26 cellular contexts compared by ENCODE assay signal in genomic region chr9:87803623-87804345, GRCh38.
"Had no signal": no experiment of that assay in that cellular context is flagged by ENCODE, and none has a peak within 500 bp of the region (broad histone marks: within the 10 kb centered on the region; RNA-seq: fewer than 3 reads in every experiment).

No MANE protein-coding gene starts in this region.

- ATAC-seq: activated CD8-positive, alpha-beta memory T cell treated with anti-CD3 and anti-CD28 coated beads, Interleukin-2, amount 10 ng/mL, durations not matched to agents 7 days and 5 days had no signal

- DNase-seq: activated CD4-positive, alpha-beta memory T cell treated with anti-CD3 and anti-CD28 coated beads, Interleukin-2, amount 10 ng/mL, durations not matched to agents 7 days and 5 days; activated CD4-positive, alpha-beta T cell treated with anti-CD3 and anti-CD28 coated beads for 1 hour; activated CD4-positive, alpha-beta T cell treated with anti-CD3 and anti-CD28 coated beads for 48 hours; activated CD4-positive, CD25-positive, alpha-beta regulatory T cell; activated CD8-positive, alpha-beta memory T cell treated with anti-CD3 and anti-CD28 coated beads for 24 hours; activated CD8-positive, alpha-beta memory T cell treated with anti-CD3 and anti-CD28 coated beads, Interleukin-2, amount 10 ng/mL, durations not matched to agents 7 days and 5 days; activated CD8-positive, alpha-beta memory T cell treated with anti-CD3 and anti-CD28 coated beads, Interleukin-2, amount 50 U/mL, for 48 hours; activated gamma-delta T cell; activated naive CD4-positive, alpha-beta T cell treated with Interleukin-2 at 50 U/mL for 16 hours; activated naive CD8-positive, alpha-beta T cell treated with anti-CD3 and anti-CD28 coated beads, Interleukin-2, amount 10 ng/mL, durations not matched to agents 7 days and 5 days; amygdala; MM.1S; MV-4-11; NCI-H1092; NCI-H1417; NCI-H146; NCI-H187; NCI-H2029 treated with DMSO at 0.1 percent for 48 hours; NCI-H2107; NCI-H2171; NCI-H510A; NCI-H748 treated with DMSO at 0.1 percent for 48 hours; NK-92 treated with Interleukin-12 subunit alpha and Interleukin-12 subunit beta, amount 100 ng/mL, for 24 hours; Right ventricle myocardium superior; T1000; WERI-Rb-1 had no signal
